11 cellular contexts compared by ENCODE assay signal in genomic region chr15:65326109-65326508, GRCh38. TPM values are rescaled to one million over a fixed set of nuclear protein-coding genes. Genes with fewer than 3 reads are reported as not detected.
A peak's percentile ranks its signal among the peaks of the same experiment; 100 is the strongest.
DNase-seq lines count a peak whose midpoint lies in the region; ATAC-seq and TF ChIP-seq lines count a peak whose summit lies in the region.
"Had no signal": no experiment of that assay in that cellular context is flagged by ENCODE, and none has a peak within 500 bp of the region (broad histone marks: within the 10 kb centered on the region; RNA-seq: fewer than 3 reads in every experiment).

No MANE protein-coding gene starts in this region.

- no peak for ATAC-seq in activated T-cell treated with anti-CD3 and anti-CD28 coated beads, Interleukin-2, amount 50 U/mL, for 4 hours

- peaks cover 2% of the 10 kb centered on the region for H3K27me3 Mint-ChIP-seq in activated T-cell treated with anti-CD3 and anti-CD28 coated beads, Interleukin-2, amount 50 U/mL, for 4 hours (ENCODE audit: low read depth)
- H3K27me3 Mint-ChIP-seq in chondrocyte (ENCODE audit: low read depth): peaks cover 1% of the 10 kb centered on the region

- H3K4me1 Mint-ChIP-seq in activated T-cell treated with anti-CD3 and anti-CD28 coated beads, Interleukin-2, amount 50 U/mL, for 4 hours (ENCODE audit: low read depth): no peaks in the 10 kb centered on the region
- H3K4me1 Mint-ChIP-seq in chondrocyte (ENCODE audit: low read depth): peaks cover 5% of the 10 kb centered on the region

- TF ChIP-seq CTCF in chondrocyte (IDR thresholded peaks at IDR 0.05): no peak

- no peaks in the 10 kb centered on the region for H3K36me3 Mint-ChIP-seq in activated T-cell treated with anti-CD3 and anti-CD28 coated beads, Interleukin-2, amount 50 U/mL, for 4 hours (ENCODE audit: insufficient read depth)
- H3K36me3 Mint-ChIP-seq in chondrocyte (ENCODE audit: low read depth): no peaks in the 10 kb centered on the region

- H3K27ac Mint-ChIP-seq in chondrocyte (ENCODE audit: unreplicated experiment): no peak overlapping the region

- no peaks in the 10 kb centered on the region for H3K9me3 Mint-ChIP-seq in activated T-cell treated with anti-CD3 and anti-CD28 coated beads, Interleukin-2, amount 50 U/mL, for 4 hours
- no peaks in the 10 kb centered on the region for H3K9me3 Mint-ChIP-seq in chondrocyte (ENCODE audit: low read depth)

- no peak overlapping the region for H3K4me3 Mint-ChIP-seq in activated T-cell treated with anti-CD3 and anti-CD28 coated beads, Interleukin-2, amount 50 U/mL, for 4 hours
- H3K4me3 Mint-ChIP-seq in chondrocyte (ENCODE audit: unreplicated experiment): no peak overlapping the region

- DNase-seq in NCI-H2029 (lab: John Stamatoyannopoulos, UW) (peak; percentile 42), astrocyte of the hippocampus (ENCODE audit: low read depth, low spot score) (peak; percentile 39), iPS-NIHi11 (ENCODE audit: low spot score) (peak; percentile 82), renal cortical epithelial cell (ENCODE audit: low read depth) (peak; percentile 34), chondrocyte (ENCODE audit: low spot score) (no peak), OCI-M2 (lab: John Stamatoyannopoulos, UW; ENCODE audit: unreplicated experiment) (no peak)
- no peak for DNase-seq in activated T-cell treated with anti-CD3 and anti-CD28 coated beads, Interleukin-2, amount 50 U/mL, for 4 hours
- DNase-seq in stimulated activated CD4-positive, alpha-beta T cell treated with anti-CD3 and anti-CD28 coated beads, Interleukin-1b, Interleukin-23, amount 100 ng/mL, for 48 hours: no peak
- DNase-seq: effector memory CD4-positive, alpha-beta T cell; kidney glomerular epithelial cell; NCI-H1436 treated with DMSO at 0.1 percent for 48 hours had no signal

RNA-seq across cellular contexts. Expression of gene RNU5B-1, which starts 21.6 kb away (rescaled TPM):
- total RNA-seq in renal cortical epithelial cell (not detected in 2 replicates), chondrocyte (11.4 TPM in 1 of 3 replicates, not detected in the others)
- total RNA-seq in activated T-cell treated with anti-CD3 and anti-CD28 coated beads, Interleukin-2, amount 50 U/mL, for 4 hours: 10 to 100 TPM in 1 of 3 donors, not detected in 2; 14.0 TPM

RNA-seq across cellular contexts. Expression of gene RNU5A-1, which starts 30.3 kb away (rescaled TPM):
- total RNA-seq in renal cortical epithelial cell (not detected in 2 replicates), chondrocyte (not detected in 3 replicates)
- total RNA-seq in activated T-cell treated with anti-CD3 and anti-CD28 coated beads, Interleukin-2, amount 50 U/mL, for 4 hours: not detected

RNA-seq across cellular contexts. Expression of gene PARP16, which starts 39.4 kb away (rescaled TPM):
- total RNA-seq in renal cortical epithelial cell (1.7 and 4.0 TPM in 2 replicates), chondrocyte (7.1 to 8.7 TPM (median 8.2 TPM) in 3 replicates)
- 10 to 100 TPM; 10.5 to 14.1 (median 10.9) TPM for total RNA-seq in activated T-cell treated with anti-CD3 and anti-CD28 coated beads, Interleukin-2, amount 50 U/mL, for 4 hours

RNA-seq across cellular contexts. Expression of gene IGDCC3, which starts 51.7 kb away (rescaled TPM):
- total RNA-seq in renal cortical epithelial cell: 0.05 TPM in 1 of 2 replicates, not detected in the other
- under 1 TPM in 1 of 3 donors, not detected in 2; 0.10 TPM for total RNA-seq in activated T-cell treated with anti-CD3 and anti-CD28 coated beads, Interleukin-2, amount 50 U/mL, for 4 hours
- 0.13 to 0.31 TPM (median 0.27 TPM) in 3 replicates for total RNA-seq in chondrocyte

Comparison
In these comparisons a context has a peak if more than half of its experiments do, and no peak if none do; other contexts are left out.
1. DNase-seq: peak in NCI-H2029 (single experiment), astrocyte of the hippocampus (single experiment), iPS-NIHi11 (single experiment) and renal cortical epithelial cell (single experiment); none in activated T-cell treated with anti-CD3 and anti-CD28 coated beads, Interleukin-2, amount 50 U/mL, for 4 hours (single experiment), stimulated activated CD4-positive, alpha-beta T cell treated with anti-CD3 and anti-CD28 coated beads, Interleukin-1b, Interleukin-23, amount 100 ng/mL, for 48 hours (single experiment), chondrocyte (single experiment) and OCI-M2 (single experiment).